In genomic region chr12:75965661-75966060, GRCh38 we compare ENCODE assay signal across 25 cellular contexts.
"Had no signal": no experiment of that assay in that cellular context is flagged by ENCODE, and none has a peak within 500 bp of the region (broad histone marks: within the 10 kb centered on the region; RNA-seq: fewer than 3 reads in every experiment).

No MANE protein-coding gene starts in this region.

- H3K36me3 ChIP-seq: breast epithelium, gastroesophageal sphincter, neural progenitor cell, upper lobe of left lung, vagina had no signal

- H3K4me1 ChIP-seq: breast epithelium, gastroesophageal sphincter, vagina had no signal

- H3K36me3 Mint-ChIP-seq: mesothelial cell of epicardium; naive B cell; neural progenitor cell; stimulated activated memory B cell treated with anti-CD40 and anti-IgM and Interleukin-4, amounts not matched to agents 10 μg/mL and 1 μg/mL and 100 μg/mL, for 72 hours had no signal

- H3K9ac ChIP-seq: neural progenitor cell had no signal

- H3K27me3 Mint-ChIP-seq: activated T-helper 17 cell treated with anti-CD3 and anti-CD28 coated beads, Interleukin-2, amount 50 U/mL, for 72 hours; stimulated activated naive CD8-positive, alpha-beta T cell treated with anti-CD3 and anti-CD28 coated beads, Interleukin-15, amount 100 ng/mL, for 72 hours had no signal

- H3K79me2 ChIP-seq: hepatocyte had no signal

- H3K4me2 ChIP-seq: hepatocyte, neural progenitor cell had no signal

- H3K27ac Mint-ChIP-seq: activated T-helper 17 cell treated with anti-CD3 and anti-CD28 coated beads, Interleukin-2, amount 50 U/mL, for 72 hours; mesothelial cell of epicardium; neural progenitor cell; stimulated activated memory B cell treated with anti-CD40 and anti-IgM and Interleukin-4, amounts not matched to agents 10 μg/mL and 1 μg/mL and 100 μg/mL, for 72 hours; stimulated activated naive CD8-positive, alpha-beta T cell treated with anti-CD3 and anti-CD28 coated beads, Interleukin-15, amount 100 ng/mL, for 72 hours had no signal

- H3K4me3 ChIP-seq: breast epithelium, gastroesophageal sphincter, hepatocyte, neural progenitor cell, upper lobe of left lung, vagina had no signal

- H3K4me3 Mint-ChIP-seq: activated T-helper 17 cell treated with anti-CD3 and anti-CD28 coated beads, Interleukin-2, amount 50 U/mL, for 72 hours; mesothelial cell of epicardium; naive B cell; neural progenitor cell; stimulated activated memory B cell treated with anti-CD40 and anti-IgM and Interleukin-4, amounts not matched to agents 10 μg/mL and 1 μg/mL and 100 μg/mL, for 72 hours; stimulated activated naive CD8-positive, alpha-beta T cell treated with anti-CD3 and anti-CD28 coated beads, Interleukin-15, amount 100 ng/mL, for 72 hours had no signal

- ATAC-seq: activated T-helper 17 cell treated with anti-CD3 and anti-CD28 coated beads, Interleukin-2, amount 50 U/mL, for 72 hours; gastroesophageal sphincter; left cardiac atrium; right cardiac atrium; stimulated activated memory B cell treated with anti-CD40 and anti-IgM and Interleukin-4, amounts not matched to agents 10 μg/mL and 1 μg/mL and 100 μg/mL, for 72 hours; stimulated activated naive CD8-positive, alpha-beta T cell treated with anti-CD3 and anti-CD28 coated beads, Interleukin-15, amount 100 ng/mL, for 72 hours had no signal

- H3K27ac ChIP-seq: breast epithelium, gastroesophageal sphincter, hepatocyte, neural progenitor cell, upper lobe of left lung, vagina, VCaP had no signal

- H3K9me3 ChIP-seq: breast epithelium, gastroesophageal sphincter, upper lobe of left lung, vagina had no signal

- H3K9me3 Mint-ChIP-seq: activated T-helper 17 cell treated with anti-CD3 and anti-CD28 coated beads, Interleukin-2, amount 50 U/mL, for 72 hours; mesothelial cell of epicardium; neural progenitor cell; stimulated activated memory B cell treated with anti-CD40 and anti-IgM and Interleukin-4, amounts not matched to agents 10 μg/mL and 1 μg/mL and 100 μg/mL, for 72 hours had no signal

- H3K27me3 ChIP-seq: breast epithelium, gastroesophageal sphincter, hepatocyte, neural progenitor cell, upper lobe of left lung, vagina had no signal

- DNase-seq: activated CD4-positive, alpha-beta T cell treated with anti-CD3 and anti-CD28 coated beads for 4 hours; activated CD4-positive, alpha-beta T cell treated with anti-CD3 and anti-CD28 coated beads, Interleukin-2, amount 50 U/mL, for 48 hours; activated CD8-positive, alpha-beta memory T cell treated with anti-CD3 and anti-CD28 coated beads, Interleukin-2, amount 50 U/mL, for 4 hours; activated gamma-delta T cell treated with Interleukin-2 at 50 U/mL for 16 hours; activated naive CD4-positive, alpha-beta T cell treated with anti-CD3 and anti-CD28 coated beads, Interleukin-2, amount 50 U/mL, for 16 hours; activated T-cell treated with anti-CD3 and anti-CD28 coated beads, Interleukin-2, amount 50 U/mL, for 1 hour; central memory CD4-positive, alpha-beta T cell; islet precursor cell; left cardiac atrium; naive B cell; right cardiac atrium; stimulated activated CD4-positive, alpha-beta T cell treated with anti-CD3 and anti-CD28 coated beads, Interleukin-4, amount 100 ng/mL, for 24 hours; stimulated activated naive CD8-positive, alpha-beta T cell treated with anti-CD3 and anti-CD28 coated beads, Interleukin-15, amount 100 ng/mL, for 72 hours; substantia nigra; T-helper 9 cell; upper lobe of left lung had no signal

- H2AFZ ChIP-seq: hepatocyte, neural progenitor cell had no signal
